In the genomic region with DNA sequence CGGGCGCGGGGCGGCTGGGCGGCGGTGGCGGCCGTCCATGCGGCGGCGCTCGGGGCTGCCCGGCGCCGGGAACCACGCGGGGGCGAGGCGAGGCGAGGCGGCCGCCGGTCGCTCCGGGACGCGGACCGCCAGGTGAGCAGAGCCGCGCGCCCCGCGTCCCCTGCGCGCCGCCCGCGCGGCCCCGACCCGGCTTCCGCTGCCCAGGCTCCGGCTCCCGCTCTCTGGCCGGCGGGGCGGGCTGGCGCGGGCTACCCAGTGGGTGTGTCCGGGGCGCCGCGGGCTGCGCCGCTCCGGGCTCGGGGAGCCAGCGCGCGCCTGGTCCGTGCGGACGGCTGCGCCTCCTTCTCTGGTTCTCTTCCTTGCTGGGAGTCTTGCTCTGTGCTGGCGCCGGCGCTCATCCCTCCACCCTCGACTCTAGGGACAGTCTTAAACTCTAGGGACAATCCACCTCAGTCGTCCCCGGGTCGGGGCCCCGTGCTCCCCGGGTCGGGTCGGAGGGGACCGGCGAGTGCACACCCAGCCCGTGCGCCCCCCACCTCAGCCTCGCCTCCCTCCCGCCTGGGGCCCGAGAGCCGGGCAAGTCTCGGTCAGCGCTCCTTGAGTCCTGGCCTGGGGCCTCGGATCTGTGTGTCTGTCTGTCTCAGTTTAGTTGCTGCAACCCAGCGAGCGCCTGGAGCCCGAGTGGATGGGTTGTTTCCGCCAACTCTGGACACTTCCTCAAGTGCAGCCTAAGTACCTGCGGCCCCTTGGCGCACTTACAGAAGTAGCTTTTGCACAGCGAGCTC, we compare ENCODE assay signal across 8 cellular contexts. TPM values are rescaled to one million over a fixed set of nuclear protein-coding genes. Genes with fewer than 3 reads are reported as not detected.
DNase-seq lines count a peak whose midpoint lies in the region; ATAC-seq, FAIRE-seq and TF ChIP-seq lines count a peak whose summit lies in the region.

No MANE protein-coding gene starts in this region.

- peaks cover 0 to 2% of the 10 kb centered on the region in 2 experiments for H3K36me3 ChIP-seq in SK-N-SH (replicated peaks in 1 of 2; ENCODE audit: control insufficient read depth in 1 of 2, insufficient read depth in 2 of 2, low read length in 1 of 2)

- no peak for FAIRE-seq in GM12892 (lab: Jason Lieb, UNC)

- H3K27ac ChIP-seq in SK-N-SH (ENCODE audit: low read depth in 2 of 2, low read length in 1 of 2) = peak overlapping the region; percentile 55 to 78

- ATAC-seq in HG03064 (IDR thresholded peaks at IDR 0.05; ENCODE audit: low read depth, unreplicated experiment) = peak; percentile 41

- CTCF ChIA-PET in SK-N-SH (lab: Yijun Ruan, JAX) = interaction anchor here (0.6 to 3.9 kb wide), 27 partner anchors 9 to 328 kb away, joined by 3 to 30 read pairs (median 4); no protein-coding TSS in a partner anchor

- TF ChIP-seq CTCF in SK-N-SH (IDR thresholded peaks at IDR 0.05) (no peak), epithelial cell of esophagus (IDR thresholded peaks at IDR 0.05; ENCODE audit: insufficient read depth, low read depth, low read length, missing control alignments) (peak; percentile 13)

- no peaks in the 10 kb centered on the region for H3K9me2 ChIP-seq in SK-N-SH

- H3K4me1 ChIP-seq in SK-N-SH (ENCODE audit: control insufficient read depth in 1 of 2, insufficient read depth in 2 of 2, low read depth in 1 of 2, low read length in 1 of 2) = peaks cover 0 to 11% of the 10 kb centered on the region in 2 experiments; a peak in 1 of 4 replicates

- TF ChIP-seq RAD21 in SK-N-SH (IDR thresholded peaks at IDR 0.05; ENCODE audit: low read length) = no peak

- 28% methylated on average over 7 of the region's 93 CpGs for WGBS in SK-N-SH (ENCODE audit: low lambda C conversion rate)

- no peaks in the 10 kb centered on the region for H3K27me3 ChIP-seq in SK-N-SH (ENCODE audit: insufficient read depth)

- H2AFZ ChIP-seq in SK-N-SH (ENCODE audit: low read depth) = peak overlapping the region; percentile 63

- H3K4me3 ChIP-seq in SK-N-SH (ENCODE audit: low read depth in 2 of 2, low read length in 1 of 2) = peak overlapping the region; percentile 61 to 87
- H3K4me3 ChIP-seq in epithelial cell of esophagus (ENCODE audit: low read length) = peak overlapping the region; percentile 65

- POLR2A ChIA-PET in SK-N-SH (lab: Yijun Ruan, JAX) = no interaction called here

- peak overlapping the region; percentile 93 for H3K4me2 ChIP-seq in SK-N-SH

- H3F3A ChIP-seq in SK-N-SH (replicated peaks; ENCODE audit: insufficient read depth) = peaks cover 16% of the 10 kb centered on the region

- DNase-seq in A172 (ENCODE audit: low spot score) (peak; percentile 36), GM12892 (ENCODE audit: insufficient read length) (peak; percentile 44), SK-N-SH (peak; percentile 83), epithelial cell of esophagus (ENCODE audit: low read depth) (peak; percentile 67), myocyte (ENCODE audit: low read depth) (peak; percentile 36), globus pallidus (ENCODE audit: low spot score) (no peak), NK-92 (lab: John Stamatoyannopoulos, UW; ENCODE audit: unreplicated experiment) (no peak)

- H3K9ac ChIP-seq in SK-N-SH = peak overlapping the region; percentile 89

- H3K9me3 ChIP-seq in SK-N-SH = no peaks in the 10 kb centered on the region

- peaks cover 51% of the 10 kb centered on the region for H3K79me2 ChIP-seq in SK-N-SH (ENCODE audit: insufficient read depth)

- no peaks in the 10 kb centered on the region for H4K20me1 ChIP-seq in SK-N-SH (ENCODE audit: insufficient read depth)

- no peak for TF ChIP-seq POLR2A in GM12892 (IDR thresholded peaks at IDR 0.05; ENCODE audit: low read depth, low read length)

- no peak for TF ChIP-seq EP300 in SK-N-SH (IDR thresholded peaks at IDR 0.05; ENCODE audit: borderline replicate concordance in 1 of 2, low read depth in 1 of 2, low read length in 1 of 2)

TF ChIP-seq in SK-N-SH, 30 proteins besides CTCF, POLR2A, EP300 and RAD21:
- TF ChIP-seq USF2 (IDR thresholded peaks at IDR 0.05; ENCODE audit: borderline replicate concordance, low read depth, low read length) (no peak), GATA2 (CRISPR knock-in tag; IDR thresholded peaks at IDR 0.05) (no peak), YY1 (IDR thresholded peaks at IDR 0.05; ENCODE audit: low read depth) (no peak), TAF1 (IDR thresholded peaks at IDR 0.05; ENCODE audit: borderline replicate concordance, low read depth, low read length) (no peak), RFX5 (IDR thresholded peaks at IDR 0.05; ENCODE audit: low read length) (no peak), ELF1 (IDR thresholded peaks at IDR 0.05) (no peak), JUND (IDR thresholded peaks at IDR 0.05) (no peak), NFIC (IDR thresholded peaks at IDR 0.05; ENCODE audit: borderline replicate concordance) (no peak), TCF12 (IDR thresholded peaks at IDR 0.05) (no peak), GABPA (IDR thresholded peaks at IDR 0.05; ENCODE audit: low read depth) (no peak), RXRA (IDR thresholded peaks at IDR 0.05; ENCODE audit: borderline replicate concordance, low read depth) (no peak), NRF1 (IDR thresholded peaks at IDR 0.05; ENCODE audit: low read depth, low read length) (no peak), TEAD4 (IDR thresholded peaks at IDR 0.05; ENCODE audit: borderline replicate concordance, insufficient read depth) (no peak), FOSL2 (IDR thresholded peaks at IDR 0.05; ENCODE audit: borderline replicate concordance, low read depth) (no peak), EZH2phosphoT487 (IDR thresholded peaks at IDR 0.05; ENCODE audit: borderline replicate concordance, low read depth) (no peak), MAX (IDR thresholded peaks at IDR 0.05; ENCODE audit: low read depth) (no peak; the same call in 1 of the 2 replicates)
- TF ChIP-seq, protein P1, sequence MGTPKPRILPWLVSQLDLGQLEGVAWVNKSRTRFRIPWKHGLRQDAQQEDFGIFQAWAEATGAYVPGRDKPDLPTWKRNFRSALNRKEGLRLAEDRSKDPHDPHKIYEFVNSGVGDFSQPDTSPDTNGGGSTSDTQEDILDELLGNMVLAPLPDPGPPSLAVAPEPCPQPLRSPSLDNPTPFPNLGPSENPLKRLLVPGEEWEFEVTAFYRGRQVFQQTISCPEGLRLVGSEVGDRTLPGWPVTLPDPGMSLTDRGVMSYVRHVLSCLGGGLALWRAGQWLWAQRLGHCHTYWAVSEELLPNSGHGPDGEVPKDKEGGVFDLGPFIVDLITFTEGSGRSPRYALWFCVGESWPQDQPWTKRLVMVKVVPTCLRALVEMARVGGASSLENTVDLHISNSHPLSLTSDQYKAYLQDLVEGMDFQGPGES (IDR thresholded peaks at IDR 0.05; ENCODE audit: low read depth, low read length) = no peak
- TF ChIP-seq, protein P2, sequence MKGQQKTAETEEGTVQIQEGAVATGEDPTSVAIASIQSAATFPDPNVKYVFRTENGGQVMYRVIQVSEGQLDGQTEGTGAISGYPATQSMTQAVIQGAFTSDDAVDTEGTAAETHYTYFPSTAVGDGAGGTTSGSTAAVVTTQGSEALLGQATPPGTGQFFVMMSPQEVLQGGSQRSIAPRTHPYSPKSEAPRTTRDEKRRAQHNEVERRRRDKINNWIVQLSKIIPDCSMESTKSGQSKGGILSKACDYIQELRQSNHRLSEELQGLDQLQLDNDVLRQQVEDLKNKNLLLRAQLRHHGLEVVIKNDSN (IDR thresholded peaks at IDR 0.05; ENCODE audit: borderline replicate concordance, low read depth) = no peak
- TF ChIP-seq, protein P3, sequence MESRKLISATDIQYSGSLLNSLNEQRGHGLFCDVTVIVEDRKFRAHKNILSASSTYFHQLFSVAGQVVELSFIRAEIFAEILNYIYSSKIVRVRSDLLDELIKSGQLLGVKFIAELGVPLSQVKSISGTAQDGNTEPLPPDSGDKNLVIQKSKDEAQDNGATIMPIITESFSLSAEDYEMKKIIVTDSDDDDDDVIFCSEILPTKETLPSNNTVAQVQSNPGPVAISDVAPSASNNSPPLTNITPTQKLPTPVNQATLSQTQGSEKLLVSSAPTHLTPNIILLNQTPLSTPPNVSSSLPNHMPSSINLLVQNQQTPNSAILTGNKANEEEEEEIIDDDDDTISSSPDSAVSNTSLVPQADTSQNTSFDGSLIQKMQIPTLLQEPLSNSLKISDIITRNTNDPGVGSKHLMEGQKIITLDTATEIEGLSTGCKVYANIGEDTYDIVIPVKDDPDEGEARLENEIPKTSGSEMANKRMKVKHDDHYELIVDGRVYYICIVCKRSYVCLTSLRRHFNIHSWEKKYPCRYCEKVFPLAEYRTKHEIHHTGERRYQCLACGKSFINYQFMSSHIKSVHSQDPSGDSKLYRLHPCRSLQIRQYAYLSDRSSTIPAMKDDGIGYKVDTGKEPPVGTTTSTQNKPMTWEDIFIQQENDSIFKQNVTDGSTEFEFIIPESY (IDR thresholded peaks at IDR 0.05; ENCODE audit: borderline replicate concordance, low read depth) = no peak

RNA-seq across cellular contexts. Expression of gene THSD4, which starts 0.5 kb away (rescaled TPM):
- 6.4 and 8.6 TPM in 2 replicates for total RNA-seq in A172 (2014; rRNA removed; shearing (Covaris generic))
- polyA plus RNA-seq in GM12892 (2012; ENCODE audit: missing spikeins) = 0.13 TPM
- polyA plus RNA-seq in SK-N-SH (2012; rRNA removed) = 64.8 and 79.1 TPM in 2 replicates
- polyA plus RNA-seq in SK-N-SH (2012; cell fraction: cytosol; rRNA removed) = 58.2 and 72.5 TPM in 2 replicates
- 76.8 and 79.3 TPM in 2 replicates for polyA plus RNA-seq in SK-N-SH (2012; cell fraction: nucleus; rRNA removed)
- 1.6 and 2.7 TPM in 2 replicates for total RNA-seq in myocyte
- 1.1 TPM for polyA plus RNA-seq in myocyte (2012)

Comparison
In these comparisons a context has a peak if more than half of its experiments do, and no peak if none do; other contexts are left out.
1. DNase-seq: peak in A172 (single experiment), GM12892 (single experiment), SK-N-SH (single experiment), epithelial cell of esophagus (single experiment) and myocyte (single experiment); none in globus pallidus (single experiment) and NK-92 (single experiment).